ENCODE assay signal across 9 cellular contexts in the genomic region with DNA sequence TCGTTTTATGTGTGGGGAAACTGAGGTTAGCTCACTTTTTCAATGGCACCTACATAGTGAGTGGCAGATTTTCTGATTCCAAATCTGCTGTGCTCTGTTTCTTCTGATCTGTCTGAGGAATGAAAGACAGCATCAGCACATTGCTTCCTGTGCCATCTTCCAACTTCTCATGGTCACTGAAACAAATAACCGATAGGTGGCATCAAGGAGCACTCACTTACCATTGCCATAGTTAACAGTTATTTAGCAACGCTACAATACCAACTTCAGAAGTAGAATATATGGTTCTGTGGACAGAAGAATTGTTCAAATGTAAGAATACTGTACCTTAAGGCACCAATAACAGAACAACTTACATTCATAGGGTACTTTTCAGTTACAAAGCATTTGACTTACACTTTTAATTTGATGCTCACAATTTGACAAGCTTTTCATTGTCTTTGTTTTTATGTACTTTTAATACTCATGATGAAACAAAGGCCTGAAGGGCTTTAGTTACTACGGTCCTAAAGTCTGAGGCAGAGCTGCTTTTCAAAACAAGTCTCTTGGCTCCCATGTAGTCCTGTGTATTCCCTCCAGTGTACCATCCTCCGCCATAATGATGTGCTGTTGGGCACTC.
A peak's percentile ranks its signal among the peaks of the same experiment; 100 is the strongest.
DNase-seq lines count a peak whose midpoint lies in the region; ATAC-seq and TF ChIP-seq lines count a peak whose summit lies in the region.
"Had no signal": no experiment of that assay in that cellular context is flagged by ENCODE, and none has a peak within 500 bp of the region (broad histone marks: within the 10 kb centered on the region; RNA-seq: fewer than 3 reads in every experiment).

No MANE protein-coding gene starts in this region.

- H3K36me3 Mint-ChIP-seq in activated T-helper 17 cell treated with anti-CD3 and anti-CD28 coated beads, Interleukin-2, amount 50 U/mL, for 72 hours (ENCODE audit: low read depth): peaks cover 5% of the 10 kb centered on the region

- no peak overlapping the region for H3K27ac Mint-ChIP-seq in activated T-helper 17 cell treated with anti-CD3 and anti-CD28 coated beads, Interleukin-2, amount 50 U/mL, for 72 hours
- H3K27ac Mint-ChIP-seq: CD8-positive, alpha-beta memory T cell had no signal

- H3K4me1 Mint-ChIP-seq in activated T-helper 17 cell treated with anti-CD3 and anti-CD28 coated beads, Interleukin-2, amount 50 U/mL, for 72 hours: peaks cover under 1% of the 10 kb centered on the region
- H3K4me1 Mint-ChIP-seq: CD8-positive, alpha-beta memory T cell had no signal

- no peak overlapping the region for H3K27ac ChIP-seq in ovary

- H3K4me1 ChIP-seq in ovary (ENCODE audit: insufficient read depth): peaks cover 2% of the 10 kb centered on the region

- TF ChIP-seq EP300 in ovary (IDR thresholded peaks at IDR 0.05): no peak

- H3K9me3 Mint-ChIP-seq in activated T-helper 17 cell treated with anti-CD3 and anti-CD28 coated beads, Interleukin-2, amount 50 U/mL, for 72 hours: no peaks in the 10 kb centered on the region
- H3K9me3 Mint-ChIP-seq: CD8-positive, alpha-beta memory T cell had no signal

- TF ChIP-seq POLR2A in ovary (IDR thresholded peaks at IDR 0.05): no peak

- peak; percentile 61 for DNase-seq in SIG-M5 treated with dmso at 0.1 percent for 504 hours (lab: John Stamatoyannopoulos, UW; ENCODE audit: unreplicated experiment)
- no peak for DNase-seq in SIG-M5 (lab: John Stamatoyannopoulos, UW)
- peak; percentile 36 for DNase-seq in RKO (ENCODE audit: low spot score)
- peak; percentile 57 for DNase-seq in fibroblast of peridontal ligament (ENCODE audit: extremely low read depth)
- DNase-seq in ovary: no peak

- ATAC-seq in HG02798 (IDR thresholded peaks at IDR 0.05; ENCODE audit: poor library complexity, unreplicated experiment) (peak; percentile 51), GM21576 (IDR thresholded peaks at IDR 0.05; ENCODE audit: unreplicated experiment) (no peak)
- ATAC-seq in activated T-helper 17 cell treated with anti-CD3 and anti-CD28 coated beads, Interleukin-2, amount 50 U/mL, for 72 hours (replicated peaks): no peak

- no peaks in the 10 kb centered on the region for H3K27me3 Mint-ChIP-seq in activated T-helper 17 cell treated with anti-CD3 and anti-CD28 coated beads, Interleukin-2, amount 50 U/mL, for 72 hours
- H3K27me3 Mint-ChIP-seq: CD8-positive, alpha-beta memory T cell had no signal

- WGBS in ovary, 3 donors: 59 to 67% (median 66%) methylated on average over 5 of the region's 5 CpGs

- TF ChIP-seq CTCF in ovary (IDR thresholded peaks at IDR 0.05): peak; percentile 19 to 64 (median 26)

- H3K9me3 ChIP-seq in ovary: no peaks in the 10 kb centered on the region

- H3K4me3 Mint-ChIP-seq in activated T-helper 17 cell treated with anti-CD3 and anti-CD28 coated beads, Interleukin-2, amount 50 U/mL, for 72 hours: no peak overlapping the region
- H3K4me3 Mint-ChIP-seq: CD8-positive, alpha-beta memory T cell had no signal

- H3K4me3 ChIP-seq in ovary: no peak overlapping the region

- H3K27me3 ChIP-seq in ovary: no peaks in the 10 kb centered on the region

- H3K36me3 ChIP-seq in ovary: no peaks in the 10 kb centered on the region

- intact Hi-C loops in ovary (cut with DNase I): loop anchor here in 2 of 4 donors (10.0 kb wide), 2 partner anchors 404 to 664 kb away; no protein-coding TSS in a partner anchor

Comparison
In these comparisons a context has a peak if more than half of its experiments do, and no peak if none do; other contexts are left out.
1. DNase-seq: peak in SIG-M5 treated with dmso at 0.1 percent for 504 hours (single experiment), RKO (single experiment) and fibroblast of peridontal ligament (single experiment); none in SIG-M5 (single experiment) and ovary (0 of 5).